8 cellular contexts compared by ENCODE assay signal in genomic region chr15:38670142-38671002, GRCh38.
DNase-seq lines count a peak whose midpoint lies in the region; ATAC-seq, FAIRE-seq and TF ChIP-seq lines count a peak whose summit lies in the region.

No MANE protein-coding gene starts in this region.

- H2AK5ac ChIP-seq in trophoblast cell (ENCODE audit: low read length) (no peak overlapping the region), H9 (ENCODE audit: insufficient read length, low read length) (no peak overlapping the region)

- peaks cover 5% of the 10 kb centered on the region; the same call in 1 of the 2 replicates for H3K27me3 Mint-ChIP-seq in H9 (ENCODE audit: low read depth)

- H3K4me3 ChIP-seq in BLaER1 treated with 17β-estradiol and CSF1 and Interleukin-3, amounts not matched to agents 10 nM and 100 nM = no peak overlapping the region
- H3K4me3 ChIP-seq in Jurkat, Clone E6-1 (ENCODE audit: low read length) = no peak overlapping the region
- no peak overlapping the region for H3K4me3 ChIP-seq in trophoblast cell (ENCODE audit: low read depth, low read length)
- no peak overlapping the region for H3K4me3 ChIP-seq in prostate gland

- H3K79me1 ChIP-seq in trophoblast cell (ENCODE audit: low read length) (no peaks in the 10 kb centered on the region), H9 (ENCODE audit: insufficient read depth, low read depth, low read length, poor library complexity, severe bottlenecking) (no peaks in the 10 kb centered on the region)

- H3K27ac ChIP-seq in BLaER1 treated with 17β-estradiol and CSF1 and Interleukin-3, amounts not matched to agents 10 nM and 100 nM = no peak overlapping the region
- no peak overlapping the region for H3K27ac ChIP-seq in trophoblast cell (ENCODE audit: low read depth, low read length)
- H3K27ac ChIP-seq in prostate gland = no peak overlapping the region
- H3K27ac ChIP-seq in H9 (ENCODE audit: insufficient read length, low read depth, low read length) = no peak overlapping the region

- no peak overlapping the region for H3K56ac ChIP-seq in H9 (ENCODE audit: insufficient read length, low read depth, low read length)

- no peak overlapping the region for H2BK20ac ChIP-seq in H9 (ENCODE audit: low read depth, low read length, poor library complexity, severe bottlenecking)

- H3K27me3 ChIP-seq in BLaER1 treated with 17β-estradiol and CSF1 and Interleukin-3, amounts not matched to agents 10 nM and 100 nM = no peaks in the 10 kb centered on the region
- H3K27me3 ChIP-seq in trophoblast cell (ENCODE audit: insufficient read depth, low read length) = no peaks in the 10 kb centered on the region
- H3K27me3 ChIP-seq in prostate gland (replicated peaks; ENCODE audit: insufficient read depth) = no peaks in the 10 kb centered on the region
- H3K27me3 ChIP-seq in H9 (ENCODE audit: insufficient read depth, low read length) = no peaks in the 10 kb centered on the region

- H2BK120ac ChIP-seq in trophoblast cell (ENCODE audit: insufficient read depth, low read length, poor library complexity) (no peak overlapping the region), H9 (ENCODE audit: low read depth, low read length, poor library complexity, severe bottlenecking) (no peak overlapping the region)

- DNase-seq in Jurkat, Clone E6-1 (ENCODE audit: low read depth, low spot score) = peak; percentile 83
- peak in 1 of 2 donors; percentile 71 for DNase-seq in activated naive CD4-positive, alpha-beta T cell treated with anti-CD3 and anti-CD28 coated beads, Interleukin-2, amount 50 U/mL, for 72 hours (ENCODE audit: low spot score in 2 of 2)
- DNase-seq in HTR-8/SVneo (ENCODE audit: insufficient read length, low spot score) (no peak), trophoblast cell (no peak), prostate gland (ENCODE audit: low spot score) (no peak), H9 (no peak)

- ATAC-seq in GM21423 (IDR thresholded peaks at IDR 0.05; ENCODE audit: unreplicated experiment) = peak; percentile 37
- ATAC-seq in activated naive CD4-positive, alpha-beta T cell treated with anti-CD3 and anti-CD28 coated beads, Interleukin-2, amount 50 U/mL, for 72 hours = peak; percentile 53 to 77

- peaks cover 15 to 22% of the 10 kb centered on the region in 2 donors for H3K36me3 Mint-ChIP-seq in activated naive CD4-positive, alpha-beta T cell treated with anti-CD3 and anti-CD28 coated beads, Interleukin-2, amount 50 U/mL, for 72 hours
- no peaks in the 10 kb centered on the region for H3K36me3 Mint-ChIP-seq in H9 (ENCODE audit: insufficient read depth in 1 of 3, low read depth in 3 of 3)

- H3K9me3 ChIP-seq in BLaER1 treated with 17β-estradiol and CSF1 and Interleukin-3, amounts not matched to agents 10 nM and 100 nM (replicated peaks in 1 of 11) = 0 out of 22 replicates have a peak, but pooled peaks cover 0 to 4% (median 0%) of the 10 kb centered on the region in 11 experiments
- H3K9me3 ChIP-seq in trophoblast cell (ENCODE audit: insufficient read depth, low read depth, low read length) = no peaks in the 10 kb centered on the region
- H3K9me3 ChIP-seq in prostate gland = no peaks in the 10 kb centered on the region
- no peaks in the 10 kb centered on the region for H3K9me3 ChIP-seq in H9 (ENCODE audit: control insufficient read depth, low read depth, low read length)

- H2BK12ac ChIP-seq in trophoblast cell (ENCODE audit: low read length) (no peak overlapping the region), H9 (ENCODE audit: insufficient read length, low read depth, low read length) (no peak overlapping the region)

- no peak overlapping the region for H4K8ac ChIP-seq in trophoblast cell (ENCODE audit: low read depth, low read length)
- H4K8ac ChIP-seq in H9 (replicated peaks; ENCODE audit: insufficient read length, low read depth, low read length) = no peak overlapping the region

- H3K18ac ChIP-seq in trophoblast cell (ENCODE audit: low read length) = no peak overlapping the region
- H3K18ac ChIP-seq in H9 (ENCODE audit: insufficient read length, low read depth, low read length) = no peak overlapping the region

- H3K4me1 Mint-ChIP-seq in H9 = peaks cover 12 to 14% of the 10 kb centered on the region in 2 experiments

- H4K5ac ChIP-seq in H9 (ENCODE audit: insufficient read length, low read depth, low read length) = no peak overlapping the region

- H3K4me1 ChIP-seq in BLaER1 treated with 17β-estradiol and CSF1 and Interleukin-3, amounts not matched to agents 10 nM and 100 nM = peaks cover 28 to 57% (median 39%) of the 10 kb centered on the region in 10 experiments; a peak in 18 of 20 replicates
- H3K4me1 ChIP-seq in trophoblast cell (ENCODE audit: control insufficient read depth in 1 of 2, insufficient read depth in 2 of 2, low read length in 2 of 2) (no peaks in the 10 kb centered on the region), prostate gland (replicated peaks) (no peaks in the 10 kb centered on the region), H9 (ENCODE audit: insufficient read depth, low read length) (no peaks in the 10 kb centered on the region)

- no peak overlapping the region for H3T11ph ChIP-seq in H9 (ENCODE audit: low read length)

- no peak overlapping the region for H4K12ac ChIP-seq in trophoblast cell (ENCODE audit: low read depth, low read length)

- H3K4ac ChIP-seq in trophoblast cell (ENCODE audit: low read depth, low read length) (no peak overlapping the region), H9 (ENCODE audit: low read depth, low read length) (no peak overlapping the region)

- no peak for TF ChIP-seq POLR2A in prostate gland (IDR thresholded peaks at IDR 0.05)

- no CpG with 5 or more reads among the region's 3 CpGs for WGBS in trophoblast cell (ENCODE audit: extremely low coverage, insufficient coverage, insufficient read length)
- WGBS in prostate gland = 93% methylated on average over 3 of the region's 3 CpGs
- WGBS in H9 (ENCODE audit: extremely low coverage, insufficient read length, low lambda C conversion rate) = no CpG with 5 or more reads among the region's 3 CpGs

- no peak overlapping the region for H2BK15ac ChIP-seq in H9 (ENCODE audit: low read depth, low read length)

- H3K4me2 ChIP-seq in BLaER1 treated with 17β-estradiol and CSF1 and Interleukin-3, amounts not matched to agents 10 nM and 100 nM = peak overlapping the region in 8 of 11 experiments; percentile 24 to 40 (median 32); a peak in 10 of 22 replicates
- H3K4me2 ChIP-seq in trophoblast cell (ENCODE audit: low read length) (no peak overlapping the region), H9 (ENCODE audit: insufficient read depth, insufficient read length, low read length) (no peak overlapping the region)

- no peaks in the 10 kb centered on the region for H3K23me2 ChIP-seq in H9 (ENCODE audit: insufficient read length, low read depth, low read length, poor library complexity, severe bottlenecking)

- intact Hi-C loops in prostate gland (cut with DNase I) = no loop called here

- H2AFZ ChIP-seq in trophoblast cell (ENCODE audit: insufficient read depth, low read length, poor library complexity) = no peak overlapping the region
- H2AFZ ChIP-seq in H9 (ENCODE audit: low read length) = no peak overlapping the region

- no peaks in the 10 kb centered on the region for H4K20me1 ChIP-seq in BLaER1 treated with 17β-estradiol and CSF1 and Interleukin-3, amounts not matched to agents 10 nM and 100 nM
- no peaks in the 10 kb centered on the region for H4K20me1 ChIP-seq in H9 (ENCODE audit: control insufficient read depth, insufficient read depth, insufficient read length)

- H3K23ac ChIP-seq in trophoblast cell (ENCODE audit: low read length) (no peak overlapping the region), H9 (ENCODE audit: insufficient read length, low read depth, low read length) (no peak overlapping the region)

- no peak overlapping the region for H2BK5ac ChIP-seq in trophoblast cell (ENCODE audit: low read depth, low read length, poor library complexity)
- no peak overlapping the region for H2BK5ac ChIP-seq in H9 (ENCODE audit: insufficient read length, low read length)

- no peak overlapping the region for H3K9ac ChIP-seq in BLaER1 treated with 17β-estradiol and CSF1 and Interleukin-3, amounts not matched to agents 10 nM and 100 nM
- H3K9ac ChIP-seq in trophoblast cell (ENCODE audit: low read length) = no peak overlapping the region
- no peak overlapping the region for H3K9ac ChIP-seq in H9 (ENCODE audit: extremely low read depth, insufficient read length, low read length)

- H4K91ac ChIP-seq in trophoblast cell (ENCODE audit: low read depth, low read length) (no peak overlapping the region), H9 (ENCODE audit: insufficient read length, low read depth, low read length) (no peak overlapping the region)

- H3K79me2 ChIP-seq in trophoblast cell (ENCODE audit: control insufficient read depth, insufficient read depth, low read length, poor library complexity) (no peaks in the 10 kb centered on the region), H9 (ENCODE audit: insufficient read depth, low read length) (no peaks in the 10 kb centered on the region)

- H3K36me3 ChIP-seq in BLaER1 treated with 17β-estradiol and CSF1 and Interleukin-3, amounts not matched to agents 10 nM and 100 nM = no peaks in the 10 kb centered on the region
- H3K36me3 ChIP-seq in trophoblast cell (ENCODE audit: control insufficient read depth in 1 of 2, insufficient read depth in 2 of 2, low read length in 2 of 2) (no peaks in the 10 kb centered on the region), prostate gland (no peaks in the 10 kb centered on the region)

- H3K4me3 Mint-ChIP-seq in H9 = no peak overlapping the region

- no peak for FAIRE-seq in HTR-8/SVneo (lab: Jason Lieb, UNC)

- H3K9me3 Mint-ChIP-seq in activated naive CD4-positive, alpha-beta T cell treated with anti-CD3 and anti-CD28 coated beads, Interleukin-2, amount 50 U/mL, for 72 hours = peaks cover 12 to 15% of the 10 kb centered on the region in 2 donors
- no peaks in the 10 kb centered on the region for H3K9me3 Mint-ChIP-seq in H9

- H3K27ac Mint-ChIP-seq in activated naive CD4-positive, alpha-beta T cell treated with anti-CD3 and anti-CD28 coated beads, Interleukin-2, amount 50 U/mL, for 72 hours = peak overlapping the region; percentile 30 to 95
- H3K27ac Mint-ChIP-seq in H9 = no peak overlapping the region

- no peak for TF ChIP-seq CTCF in prostate gland (IDR thresholded peaks at IDR 0.05)
- TF ChIP-seq CTCF in H9 (conservative IDR thresholded peaks at IDR 0.05) = no peak

- H3K14ac ChIP-seq in trophoblast cell (ENCODE audit: low read length) (no peak overlapping the region), H9 (ENCODE audit: insufficient read depth, low read length) (no peak overlapping the region)

Comparison
In these comparisons a context has a peak if more than half of its experiments do, and no peak if none do; other contexts are left out.
1. H3K4me2 ChIP-seq: peak in BLaER1 treated with 17β-estradiol and CSF1 and Interleukin-3, amounts not matched to agents 10 nM and 100 nM (8 of 11); none in trophoblast cell (single experiment) and H9 (single experiment).
2. H3K27ac Mint-ChIP-seq: peak in activated naive CD4-positive, alpha-beta T cell treated with anti-CD3 and anti-CD28 coated beads, Interleukin-2, amount 50 U/mL, for 72 hours (2 of 2); none in H9 (0 of 3).